In genomic region chr6:77368660-77369313, GRCh38 we compare ENCODE assay signal across 9 cellular contexts.
DNase-seq lines count a peak whose midpoint lies in the region; ATAC-seq and TF ChIP-seq lines count a peak whose summit lies in the region.
"Had no signal": no experiment of that assay in that cellular context is flagged by ENCODE, and none has a peak within 500 bp of the region (broad histone marks: within the 10 kb centered on the region; RNA-seq: fewer than 3 reads in every experiment).

No MANE protein-coding gene starts in this region.

- WGBS in ectodermal cell, 2 experiments: 65 to 68% methylated on average over 19 of the region's 20 CpGs
- 49% methylated on average over 20 of the region's 20 CpGs for WGBS in suprapubic skin

- peaks cover 5% of the 10 kb centered on the region for H3K9me3 Mint-ChIP-seq in stimulated activated memory B cell treated with anti-CD40 and anti-IgM and Interleukin-4, amounts not matched to agents 10 μg/mL and 1 μg/mL and 100 μg/mL, for 72 hours
- H3K9me3 Mint-ChIP-seq in activated CD4-positive, alpha-beta T cell treated with anti-CD3 and anti-CD28 coated beads, Interleukin-2, amount 10 ng/mL, durations not matched to agents 24 days and 14 days: no peaks in the 10 kb centered on the region

- ATAC-seq in left lobe of liver (peak; percentile 65), HG02970 (IDR thresholded peaks at IDR 0.05; ENCODE audit: low FRiP score, unreplicated experiment) (no peak)
- ATAC-seq in stimulated activated memory B cell treated with anti-CD40 and anti-IgM and Interleukin-4, amounts not matched to agents 10 μg/mL and 1 μg/mL and 100 μg/mL, for 72 hours: no peak

- H3K36me3 ChIP-seq in ectodermal cell (ENCODE audit: control insufficient read depth, insufficient read depth, low read length) (no peaks in the 10 kb centered on the region), suprapubic skin (no peaks in the 10 kb centered on the region)

- TF ChIP-seq EP300 in suprapubic skin (IDR thresholded peaks at IDR 0.05): no peak

- no peaks in the 10 kb centered on the region for H3K27me3 ChIP-seq in ectodermal cell (ENCODE audit: control insufficient read depth, insufficient read depth, low read length, poor library complexity, severe bottlenecking)
- no peaks in the 10 kb centered on the region for H3K27me3 ChIP-seq in suprapubic skin

- no peaks in the 10 kb centered on the region for H3K27me3 Mint-ChIP-seq in stimulated activated memory B cell treated with anti-CD40 and anti-IgM and Interleukin-4, amounts not matched to agents 10 μg/mL and 1 μg/mL and 100 μg/mL, for 72 hours
- no peaks in the 10 kb centered on the region for H3K27me3 Mint-ChIP-seq in activated CD4-positive, alpha-beta T cell treated with anti-CD3 and anti-CD28 coated beads, Interleukin-2, amount 10 ng/mL, durations not matched to agents 24 days and 14 days

- no peak overlapping the region for H3K27ac Mint-ChIP-seq in stimulated activated memory B cell treated with anti-CD40 and anti-IgM and Interleukin-4, amounts not matched to agents 10 μg/mL and 1 μg/mL and 100 μg/mL, for 72 hours
- H3K27ac Mint-ChIP-seq in activated CD4-positive, alpha-beta T cell treated with anti-CD3 and anti-CD28 coated beads, Interleukin-2, amount 10 ng/mL, durations not matched to agents 24 days and 14 days: no peak overlapping the region

- DNase-seq in HS-27A (ENCODE audit: low read depth) (peak; percentile 11), left lobe of liver (ENCODE audit: low spot score) (no peak), suprapubic skin (ENCODE audit: low spot score in 2 of 2) (no peak), hepatic stellate cell (ENCODE audit: low spot score) (no peak)
- DNase-seq in activated CD4-positive, alpha-beta T cell treated with anti-CD3 and anti-CD28 coated beads, Interleukin-2, amount 10 ng/mL, durations not matched to agents 24 days and 14 days: no peak
- DNase-seq: NCI-H1417 treated with DMSO at 0.1 percent for 48 hours had no signal

- no peaks in the 10 kb centered on the region for H3K36me3 Mint-ChIP-seq in stimulated activated memory B cell treated with anti-CD40 and anti-IgM and Interleukin-4, amounts not matched to agents 10 μg/mL and 1 μg/mL and 100 μg/mL, for 72 hours
- no peaks in the 10 kb centered on the region for H3K36me3 Mint-ChIP-seq in activated CD4-positive, alpha-beta T cell treated with anti-CD3 and anti-CD28 coated beads, Interleukin-2, amount 10 ng/mL, durations not matched to agents 24 days and 14 days (ENCODE audit: low read depth)

- no peaks in the 10 kb centered on the region for H3K4me1 Mint-ChIP-seq in stimulated activated memory B cell treated with anti-CD40 and anti-IgM and Interleukin-4, amounts not matched to agents 10 μg/mL and 1 μg/mL and 100 μg/mL, for 72 hours
- H3K4me1 Mint-ChIP-seq in activated CD4-positive, alpha-beta T cell treated with anti-CD3 and anti-CD28 coated beads, Interleukin-2, amount 10 ng/mL, durations not matched to agents 24 days and 14 days: no peaks in the 10 kb centered on the region

- TF ChIP-seq CTCF in suprapubic skin (IDR thresholded peaks at IDR 0.05): no peak

- H3K9me3 ChIP-seq in ectodermal cell (ENCODE audit: control insufficient read depth, low read length): no peaks in the 10 kb centered on the region
- H3K9me3 ChIP-seq in suprapubic skin: no peaks in the 10 kb centered on the region

- no peak overlapping the region for H3K4me3 Mint-ChIP-seq in stimulated activated memory B cell treated with anti-CD40 and anti-IgM and Interleukin-4, amounts not matched to agents 10 μg/mL and 1 μg/mL and 100 μg/mL, for 72 hours
- H3K4me3 Mint-ChIP-seq in activated CD4-positive, alpha-beta T cell treated with anti-CD3 and anti-CD28 coated beads, Interleukin-2, amount 10 ng/mL, durations not matched to agents 24 days and 14 days: no peak overlapping the region

- TF ChIP-seq POLR2A in suprapubic skin (IDR thresholded peaks at IDR 0.05): no peak

- peak overlapping the region; percentile 34 for H3K4me3 ChIP-seq in ectodermal cell (ENCODE audit: insufficient read depth, low read depth, low read length)
- peak overlapping the region; percentile 45 for H3K4me3 ChIP-seq in suprapubic skin

- H3K27ac ChIP-seq in ectodermal cell (ENCODE audit: insufficient read depth, low read depth, low read length, poor library complexity, severe bottlenecking): no peak overlapping the region
- no peak overlapping the region for H3K27ac ChIP-seq in suprapubic skin

- H3K4me1 ChIP-seq in ectodermal cell (ENCODE audit: control insufficient read depth, insufficient read depth, low read length): no peaks in the 10 kb centered on the region
- no peaks in the 10 kb centered on the region for H3K4me1 ChIP-seq in suprapubic skin

- intact Hi-C loops in activated CD4-positive, alpha-beta T cell treated with anti-CD3 and anti-CD28 coated beads, Interleukin-2, amount 10 ng/mL, durations not matched to agents 24 days and 14 days (cut with micrococcal nuclease): no loop called here
